ENCODE assay signal across 32 cellular contexts in the genomic region with DNA sequence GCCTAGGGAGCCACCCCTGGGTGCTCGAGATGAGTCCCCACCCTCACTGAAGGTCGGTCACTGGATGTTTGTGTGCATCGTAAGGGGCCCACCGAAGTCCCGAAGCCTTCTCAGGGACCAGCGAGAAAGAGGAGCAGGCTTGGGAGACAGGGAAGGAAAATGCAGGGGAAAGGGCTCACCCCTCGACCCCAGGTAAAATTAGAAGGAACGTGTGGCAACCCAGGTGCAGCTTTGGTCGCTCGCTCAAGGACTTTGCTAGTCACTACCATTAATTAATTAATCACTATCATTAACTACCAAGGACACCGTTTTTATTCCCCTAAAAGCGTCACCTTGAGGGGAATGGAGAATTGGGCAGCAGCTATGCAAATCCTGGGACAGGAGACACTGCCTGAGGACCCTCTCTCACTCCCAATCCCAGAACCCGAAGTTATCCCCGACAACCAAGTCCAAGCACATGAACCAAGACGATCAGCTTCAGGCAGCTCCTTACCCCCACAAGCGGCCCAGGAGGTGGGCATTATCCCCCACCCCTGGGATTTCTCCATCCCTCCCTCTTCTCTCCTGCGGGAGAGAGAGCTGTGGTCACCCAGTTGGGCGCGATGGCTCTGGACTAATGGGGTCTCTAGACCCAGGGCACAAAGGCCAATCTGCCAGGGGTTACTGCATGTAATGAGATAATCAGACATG. TPM values are rescaled to one million over a fixed set of nuclear protein-coding genes. Genes with fewer than 3 reads are reported as not detected.
DNase-seq lines count a peak whose midpoint lies in the region; ATAC-seq, FAIRE-seq and TF ChIP-seq lines count a peak whose summit lies in the region.
"Had no signal": no experiment of that assay in that cellular context is flagged by ENCODE, and none has a peak within 500 bp of the region (broad histone marks: within the 10 kb centered on the region; RNA-seq: fewer than 3 reads in every experiment).

No MANE protein-coding gene starts in this region.

- CTCF ChIA-PET in HepG2 (lab: Yijun Ruan, JAX; ENCODE audit: low intra/inter-chr PET ratio, low total read pairs) (no interaction called here), H1 (lab: Charles Lee; ENCODE audit: partially characterized antibody) (interaction anchor here (0.9 to 2.8 kb wide), 5 partner anchors 11 to 66 kb away, joined by 3 to 14 read pairs (median 5); no protein-coding TSS in a partner anchor)
- CTCF ChIA-PET in activated CD8-positive, alpha-beta memory T cell treated with anti-CD3 and anti-CD28 coated beads, Interleukin-2, amount 10 ng/mL, durations not matched to agents 7 days and 5 days (lab: Charles Lee), result no interaction called here

- no peak overlapping the region for H2BK15ac ChIP-seq in H1 (ENCODE audit: low read length)

- H3K27me3 ChIP-seq in HepG2 (ENCODE audit: control insufficient read depth in 1 of 2, insufficient read depth in 2 of 2, low read length in 2 of 2) (peaks cover 6 to 91% of the 10 kb centered on the region in 2 experiments), right lobe of liver (peaks cover 50 to 85% of the 10 kb centered on the region in 2 donors), H1 (replicated peaks in 1 of 4; ENCODE audit: control insufficient read depth in 3 of 4, extremely low read depth in 1 of 4, insufficient read depth in 3 of 4, low read length in 3 of 4) (peaks cover 97 to 100% (median 100%) of the 10 kb centered on the region in 4 experiments), neural cell (ENCODE audit: insufficient read depth, low read depth, low read length) (peaks cover 99% of the 10 kb centered on the region)

- no peaks in the 10 kb centered on the region for H3K9me2 ChIP-seq in neural cell (ENCODE audit: insufficient read depth, low read length)

- no peaks in the 10 kb centered on the region for H3K36me3 ChIP-seq in HepG2 (replicated peaks in 1 of 2; ENCODE audit: control insufficient read depth in 1 of 2, insufficient read depth in 2 of 2, low read length in 2 of 2)
- no peaks in the 10 kb centered on the region for H3K36me3 ChIP-seq in right lobe of liver
- peaks cover 0 to 9% (median 0%) of the 10 kb centered on the region in 4 experiments; a peak in 1 of 8 replicates for H3K36me3 ChIP-seq in H1 (ENCODE audit: control insufficient read depth in 2 of 4, insufficient read depth in 4 of 4, low read length in 3 of 4)
- H3K36me3 ChIP-seq in neural cell (ENCODE audit: insufficient read depth, low read length), result no peaks in the 10 kb centered on the region
- H3K36me3 ChIP-seq: esophagus muscularis mucosa, heart right ventricle, lower lobe of right lung had no signal

- POLR2A ChIA-PET in HepG2 (lab: Yijun Ruan, JAX) (no interaction called here), H1 (lab: Charles Lee; ENCODE audit: partially characterized antibody) (interaction anchor here (1.3 to 1.8 kb wide), 3 partner anchors 13 to 16 kb away, joined by 3 to 6 read pairs (median 5); no protein-coding TSS in a partner anchor)

- ATAC-seq in HepG2, result no peak
- no peak for ATAC-seq in right lobe of liver
- ATAC-seq in activated CD8-positive, alpha-beta memory T cell treated with anti-CD3 and anti-CD28 coated beads, Interleukin-2, amount 10 ng/mL, durations not matched to agents 7 days and 5 days, result no peak
- ATAC-seq: A549; activated naive CD8-positive, alpha-beta T cell treated with anti-CD3 and anti-CD28 coated beads, Interleukin-2, amount 50 U/mL, for 24 hours; activated T-cell treated with anti-CD3 and anti-CD28 coated beads, Interleukin-2, amount 50 U/mL, for 72 hours; heart right ventricle; lower lobe of right lung; naive thymus-derived CD8-positive, alpha-beta T cell had no signal

- H3K4me2 ChIP-seq in HepG2 (ENCODE audit: low read depth, low read length) (no peak overlapping the region), H1 (ENCODE audit: insufficient read depth in 1 of 2, low read depth in 2 of 2, low read length in 2 of 2) (peak overlapping the region; percentile 42 to 58; a peak in 2 of 4 replicates), neural cell (ENCODE audit: low read length) (no peak overlapping the region)
- H3K4me2 ChIP-seq: A549, PC-9 had no signal

- H2AFZ ChIP-seq in HepG2 (ENCODE audit: low read length), result no peak overlapping the region
- H2AFZ ChIP-seq in H1 (ENCODE audit: low read length), result no peak overlapping the region
- no peak overlapping the region for H2AFZ ChIP-seq in neural cell (ENCODE audit: low read depth, low read length)
- H2AFZ ChIP-seq: PC-9 had no signal

- TF ChIP-seq EP300 in HepG2 (IDR thresholded peaks at IDR 0.05; ENCODE audit: low read depth in 2 of 2, low read length in 2 of 2) (no peak), HepG2 (CRISPR knock-in tag; IDR thresholded peaks at IDR 0.05; ENCODE audit: borderline replicate concordance) (no peak), H1 (IDR thresholded peaks at IDR 0.05; ENCODE audit: borderline replicate concordance in 1 of 2, low read depth in 2 of 2, low read length in 2 of 2) (no peak), neural cell (conservative IDR thresholded peaks at IDR 0.05; ENCODE audit: poor library complexity, severe bottlenecking) (no peak)

- no peak overlapping the region for H2BK120ac ChIP-seq in H1 (replicated peaks; ENCODE audit: low read depth, low read length)

- H4K91ac ChIP-seq in H1 (replicated peaks; ENCODE audit: insufficient read length, low read length), result peak overlapping the region; percentile 32

- H3K27ac Mint-ChIP-seq in activated CD8-positive, alpha-beta memory T cell treated with anti-CD3 and anti-CD28 coated beads, Interleukin-2, amount 10 ng/mL, durations not matched to agents 7 days and 5 days, result no peak overlapping the region
- H3K27ac Mint-ChIP-seq: activated B cell treated with CpG ODN at 0.5 μM for 24 hours; CD4-positive, alpha-beta T cell had no signal

- TF ChIP-seq RAD21 in HepG2 (CRISPR knock-in tag; IDR thresholded peaks at IDR 0.05) (no peak), H1 (IDR thresholded peaks at IDR 0.05 in 1 of 2, conservative IDR thresholded peaks at IDR 0.05 in 1 of 2; ENCODE audit: low read depth in 2 of 2, low read length in 2 of 2) (no peak), neural cell (conservative IDR thresholded peaks at IDR 0.05) (no peak)

- H3K27ac ChIP-seq in HepG2 (ENCODE audit: extremely low read length, insufficient read depth, low read length), result no peak overlapping the region
- no peak overlapping the region for H3K27ac ChIP-seq in right lobe of liver
- no peak overlapping the region for H3K27ac ChIP-seq in H1 (ENCODE audit: low read depth, low read length)
- no peak overlapping the region for H3K27ac ChIP-seq in neural cell (ENCODE audit: low read length)
- H3K27ac ChIP-seq: A549, coronary artery, esophagus muscularis mucosa, heart right ventricle, lower lobe of right lung, PC-9 had no signal

- no peak overlapping the region; the same call in 1 of the 2 replicates for H3K18ac ChIP-seq in H1 (ENCODE audit: extremely low read depth, low read length)

- H3K4me3 Mint-ChIP-seq in activated CD8-positive, alpha-beta memory T cell treated with anti-CD3 and anti-CD28 coated beads, Interleukin-2, amount 10 ng/mL, durations not matched to agents 7 days and 5 days, result no peak overlapping the region
- H3K4me3 Mint-ChIP-seq: activated B cell treated with CpG ODN at 0.5 μM for 24 hours; CD4-positive, alpha-beta T cell had no signal

- H3K9ac ChIP-seq in HepG2 (ENCODE audit: insufficient read depth, low read depth, low read length) (no peak overlapping the region), H1 (replicated peaks in 1 of 4; ENCODE audit: extremely low read depth in 1 of 4, low read depth in 3 of 4, low read length in 3 of 4) (no peak overlapping the region), neural cell (ENCODE audit: low read length) (no peak overlapping the region)

- peak overlapping the region; percentile 60; the same call in 1 of the 2 replicates for H2BK12ac ChIP-seq in H1 (ENCODE audit: low read depth, low read length)

- H3K4me3 ChIP-seq in HepG2 (replicated peaks in 1 of 3; ENCODE audit: insufficient read depth in 1 of 3, low read depth in 2 of 3, low read length in 3 of 3) (no peak overlapping the region), right lobe of liver (no peak overlapping the region), H1 (ENCODE audit: extremely low read depth in 1 of 4, insufficient read depth in 2 of 4, low read depth in 3 of 4, low read length in 4 of 4) (peak overlapping the region in 1 of 4 experiments; percentile 54; a peak in 1 of 8 replicates), neural cell (ENCODE audit: low read length) (no peak overlapping the region)
- H3K4me3 ChIP-seq: A549, coronary artery, esophagus muscularis mucosa, heart right ventricle, lower lobe of right lung, PC-9 had no signal

- H4K8ac ChIP-seq in H1 (ENCODE audit: extremely low read depth, insufficient read depth, low read length), result no peak overlapping the region

- no peaks in the 10 kb centered on the region for H3K79me1 ChIP-seq in H1 (ENCODE audit: low read depth, low read length)

- H3K23ac ChIP-seq in H1 (ENCODE audit: insufficient read length), result no peak overlapping the region

- no peak overlapping the region for H4K5ac ChIP-seq in H1 (ENCODE audit: insufficient read length, low read depth, low read length)

- H3F3A ChIP-seq in neural cell (ENCODE audit: insufficient read depth, low read length, poor library complexity, severe bottlenecking), result no peaks in the 10 kb centered on the region

- no peaks in the 10 kb centered on the region for H3K9me3 Mint-ChIP-seq in activated CD8-positive, alpha-beta memory T cell treated with anti-CD3 and anti-CD28 coated beads, Interleukin-2, amount 10 ng/mL, durations not matched to agents 7 days and 5 days (ENCODE audit: low read depth)
- H3K9me3 Mint-ChIP-seq: activated B cell treated with CpG ODN at 0.5 μM for 24 hours; activated naive CD8-positive, alpha-beta T cell treated with anti-CD3 and anti-CD28 coated beads, Interleukin-2, amount 50 U/mL, for 24 hours; activated T-cell treated with anti-CD3 and anti-CD28 coated beads, Interleukin-2, amount 50 U/mL, for 72 hours; CD4-positive, alpha-beta T cell had no signal

- no peak overlapping the region for H3K14ac ChIP-seq in H1 (ENCODE audit: insufficient read length)

- H3K9me3 ChIP-seq in HepG2 (ENCODE audit: low read length) (no peaks in the 10 kb centered on the region), right lobe of liver (no peaks in the 10 kb centered on the region), H1 (ENCODE audit: insufficient read depth in 2 of 2, low read depth in 1 of 2, low read length in 1 of 2) (no peaks in the 10 kb centered on the region), neural cell (ENCODE audit: low read length) (no peaks in the 10 kb centered on the region)
- H3K9me3 ChIP-seq: A549, esophagus muscularis mucosa, heart right ventricle, lower lobe of right lung had no signal

- H4K20me1 ChIP-seq in HepG2 (ENCODE audit: insufficient read depth, low read length) (0 out of 2 replicates have a peak, but pooled peaks cover 2% of the 10 kb centered on the region), H1 (replicated peaks in 1 of 2; ENCODE audit: control insufficient read depth in 1 of 2, insufficient read depth in 2 of 2, low read length in 2 of 2) (peaks cover 21 to 28% of the 10 kb centered on the region in 2 experiments), neural cell (ENCODE audit: insufficient read depth) (no peaks in the 10 kb centered on the region)

- H2BK20ac ChIP-seq in H1 (ENCODE audit: low read length), result no peak overlapping the region

- peaks cover 7% of the 10 kb centered on the region; the same call in 1 of the 2 replicates for H3K23me2 ChIP-seq in H1 (ENCODE audit: low read depth, low read length)

- intact Hi-C loops in HepG2 (cut with micrococcal nuclease; ENCODE audit: unreplicated experiment), result no loop called here
- intact Hi-C loops in right lobe of liver (cut with DNase I), result no loop called here

- no peak for TF ChIP-seq CTCF in HepG2 (CRISPR knock-in tag; IDR thresholded peaks at IDR 0.05)
- TF ChIP-seq CTCF in right lobe of liver (IDR thresholded peaks at IDR 0.05), result no peak
- no peak for TF ChIP-seq CTCF in H1 (IDR thresholded peaks at IDR 0.05; ENCODE audit: control extremely low read depth in 1 of 3, insufficient read depth in 1 of 3, low read depth in 1 of 3, low read length in 3 of 3)
- TF ChIP-seq CTCF in neural cell (IDR thresholded peaks at IDR 0.05; ENCODE audit: poor library complexity, severe bottlenecking), result no peak

- no peak overlapping the region for H2BK5ac ChIP-seq in H1 (ENCODE audit: low read depth, low read length)

- no peak overlapping the region for H2AK5ac ChIP-seq in H1 (ENCODE audit: low read depth, low read length)

- H3K79me2 ChIP-seq in HepG2 (ENCODE audit: insufficient read depth, low read length) (no peaks in the 10 kb centered on the region), H1 (ENCODE audit: control insufficient read depth in 1 of 2, insufficient read depth in 2 of 2, low read length in 2 of 2) (no peaks in the 10 kb centered on the region), neural cell (replicated peaks; ENCODE audit: insufficient read depth, low read length) (no peaks in the 10 kb centered on the region)

- H3K36me3 Mint-ChIP-seq in activated CD8-positive, alpha-beta memory T cell treated with anti-CD3 and anti-CD28 coated beads, Interleukin-2, amount 10 ng/mL, durations not matched to agents 7 days and 5 days, result peaks cover 2% of the 10 kb centered on the region

- no TSS peak for BruUV-seq in HepG2 (replicated peaks; lab: Mats Ljungman, UMichigan)

- H3K56ac ChIP-seq in H1 (replicated peaks; ENCODE audit: insufficient read length, low read depth, low read length), result no peak overlapping the region

- in situ Hi-C loops in HepG2 (cut with HindIII; ENCODE audit: extremely low pct_ligation_motif_present, low pct_unique_long_range_greater_than_20kb), result no loop called here

- FAIRE-seq in HepG2 (lab: Jason Lieb, UNC) (no peak), H1 (lab: Jason Lieb, UNC) (no peak)
- FAIRE-seq: A549, D721Med, small intestine had no signal

- no peak overlapping the region for H3K4ac ChIP-seq in H1 (replicated peaks; ENCODE audit: insufficient read length, low read depth, low read length)

- DNase-seq in HepG2 (ENCODE audit: low spot score) (no peak), right lobe of liver (no peak), H1 (ENCODE audit: low read depth in 1 of 2, low spot score in 2 of 2) (peak in 1 of 2 experiments; percentile 51), HCEC 1CT (no peak), SIG-M5 (lab: John Stamatoyannopoulos, UW) (no peak)
- no peak for DNase-seq in activated naive CD4-positive, alpha-beta T cell (lab: John Stamatoyannopoulos, UW)
- no peak for DNase-seq in activated CD8-positive, alpha-beta memory T cell treated with anti-CD3 and anti-CD28 coated beads, Interleukin-2, amount 10 ng/mL, durations not matched to agents 7 days and 5 days
- DNase-seq: activated B cell treated with CpG ODN at 0.5 μM for 24 hours; activated naive CD8-positive, alpha-beta T cell treated with anti-CD3 and anti-CD28 coated beads, Interleukin-2, amount 50 U/mL, for 24 hours; activated T-cell treated with anti-CD3 and anti-CD28 coated beads, Interleukin-2, amount 50 U/mL, for 72 hours; CD4-positive, alpha-beta T cell; DND-41; effector memory CD4-positive, alpha-beta T cell; foreskin melanocyte; heart right ventricle; Kasumi-1; kidney glomerular epithelial cell; lower lobe of right lung; naive thymus-derived CD8-positive, alpha-beta T cell; NCI-H1417; NCI-H2081 treated with DMSO at 0.1 percent for 48 hours; NCI-H2227 treated with DMSO at 0.1 percent for 48 hours; NCI-H526; PC-9; Right ventricle myocardium superior; small intestine had no signal

- H3K4me1 Mint-ChIP-seq in activated CD8-positive, alpha-beta memory T cell treated with anti-CD3 and anti-CD28 coated beads, Interleukin-2, amount 10 ng/mL, durations not matched to agents 7 days and 5 days, result peaks cover 4% of the 10 kb centered on the region

- no peak for TF ChIP-seq POLR2A in HepG2 (IDR thresholded peaks at IDR 0.05; ENCODE audit: insufficient read depth in 1 of 2, low read depth in 2 of 2, low read length in 2 of 2)
- no peak for TF ChIP-seq POLR2A in right lobe of liver (IDR thresholded peaks at IDR 0.05)
- no peak for TF ChIP-seq POLR2A in H1 (IDR thresholded peaks at IDR 0.05; ENCODE audit: control extremely low read depth in 1 of 2, low read depth in 2 of 2, low read length in 2 of 2)

- H3K4me1 ChIP-seq in HepG2 (ENCODE audit: insufficient read depth, low read length), result peaks cover 2% of the 10 kb centered on the region
- peaks cover 0 to 28% (median 4%) of the 10 kb centered on the region in 4 donors for H3K4me1 ChIP-seq in right lobe of liver
- peaks cover 5 to 44% (median 27%) of the 10 kb centered on the region in 4 experiments for H3K4me1 ChIP-seq in H1 (replicated peaks in 1 of 4; ENCODE audit: control insufficient read depth in 3 of 4, insufficient read depth in 4 of 4, low read length in 3 of 4)

- peaks cover 85% of the 10 kb centered on the region for H3K27me3 Mint-ChIP-seq in activated CD8-positive, alpha-beta memory T cell treated with anti-CD3 and anti-CD28 coated beads, Interleukin-2, amount 10 ng/mL, durations not matched to agents 7 days and 5 days

- 25% methylated on average over 19 of the region's 19 CpGs for WGBS in HepG2 (ENCODE audit: low lambda C conversion rate)
- 4% methylated on average over 16 of the region's 19 CpGs for WGBS in right lobe of liver (ENCODE audit: insufficient coverage, low coverage, low lambda C conversion rate, missing lambda C conversion rate)
- WGBS in H1 (ENCODE audit: extremely low coverage in 1 of 2, insufficient coverage in 1 of 2, insufficient read length in 1 of 2, insufficient replicate concordance in 2 of 2, low coverage in 1 of 2, low lambda C conversion rate in 2 of 2, missing lambda C conversion rate in 1 of 2), 2 experiments, result 7% methylated on average over 19 of the region's 19 CpGs; no CpG with 5 or more reads in 1 of the 2 experiments

RNA-seq across cellular contexts. Expression of a gene that starts 4.2 kb away (rescaled TPM):
- total RNA-seq in HepG2 (2016; rRNA removed; fragmentation: Illumina TruSeq; extraction: Trizol) (0.53 TPM in 2 replicates), right lobe of liver (not detected)
- 0.20 and 0.35 TPM in 2 replicates for total RNA-seq in HepG2 (2016; cell fraction: cytosol; rRNA removed; fragmentation: Illumina TruSeq; extraction: Trizol; ENCODE audit: low read depth)
- 0.22 and 0.50 TPM in 2 replicates for total RNA-seq in HepG2 (2016; cell fraction: insoluble cytoplasmic fraction; rRNA removed; fragmentation: Illumina TruSeq; extraction: Trizol)
- 0.38 and 0.49 TPM in 2 replicates for total RNA-seq in HepG2 (2016; cell fraction: membrane; rRNA removed; fragmentation: Illumina TruSeq; extraction: Trizol)
- 0.50 and 0.97 TPM in 2 replicates for total RNA-seq in HepG2 (2016; cell fraction: nucleus; rRNA removed; fragmentation: Illumina TruSeq; extraction: Trizol)
- polyA plus RNA-seq in HepG2 (2011; rRNA removed) (0.12 and 0.36 TPM in 2 replicates), H1 (2011; rRNA removed) (0.05 and 0.16 TPM in 2 replicates), neural cell (0.08 TPM in 1 of 2 replicates, not detected in the other)
- 0.13 and 0.15 TPM in 2 replicates for polyA plus RNA-seq in HepG2 (2011; cell fraction: cytosol; rRNA removed)
- polyA plus RNA-seq in HepG2 (2011; cell fraction: nucleus; rRNA removed), result 0.61 and 0.66 TPM in 2 replicates
- 0.36 and 0.76 TPM in 2 replicates for polyA plus RNA-seq in HepG2 (2012)
- polyA plus RNA-seq in HepG2 (2016; cell fraction: cytosol; fragmentation: Illumina TruSeq; extraction: Trizol; ENCODE audit: low read depth), result 0.29 TPM in 2 replicates
- 0.62 and 0.96 TPM in 2 replicates for polyA plus RNA-seq in HepG2 (2016; cell fraction: insoluble cytoplasmic fraction; fragmentation: Illumina TruSeq; extraction: Trizol; ENCODE audit: low read depth)
- 0.65 and 0.81 TPM in 2 replicates for polyA plus RNA-seq in HepG2 (2016; cell fraction: membrane; fragmentation: Illumina TruSeq; extraction: Trizol; ENCODE audit: low read depth)
- 1.5 and 2.1 TPM in 2 replicates for polyA plus RNA-seq in HepG2 (2016; cell fraction: nucleus; fragmentation: Illumina TruSeq; extraction: Trizol; ENCODE audit: insufficient read depth, low read depth)
- 0.80 and 17.2 TPM in 2 replicates for polyA minus RNA-seq in HepG2 (2011; rRNA and poly(A)+ RNA removed; ENCODE audit: low replicate concordance)
- polyA minus RNA-seq in HepG2 (2011; cell fraction: cytosol; rRNA and poly(A)+ RNA removed), result 0.26 TPM in 1 of 2 replicates, not detected in the other
- 0.77 and 1.1 TPM in 2 replicates for polyA minus RNA-seq in HepG2 (2011; cell fraction: nucleus; rRNA and poly(A)+ RNA removed)
- 0.26 and 0.34 TPM in 2 replicates for total RNA-seq in H1 (2021; fragmentation: NEBNext Ultra II Directional; extraction: Animal tissue kit (Norgen Biotek cat#: 25700))
- polyA plus RNA-seq in H1 (2011; cell fraction: cytosol; rRNA removed), result 0.08 TPM
- 0.24 TPM for polyA plus RNA-seq in H1 (2011; cell fraction: nucleus; rRNA removed)
- 0.08 to 0.37 TPM (median 0.19 TPM) in 4 replicates for polyA plus RNA-seq in H1 (2012, experiment 1 of 2)
- polyA plus RNA-seq in H1 (2012, experiment 2 of 2), result 0.05 TPM
- polyA plus RNA-seq in H1 (2013, experiment 1 of 2), result 0.14 TPM
- polyA plus RNA-seq in H1 (2013, experiment 2 of 2), result 0.11 TPM
- 0.05 and 0.13 TPM in 2 replicates for polyA minus RNA-seq in H1 (2011; rRNA and poly(A)+ RNA removed)
- not detected for polyA minus RNA-seq in H1 (2011; cell fraction: cytosol; rRNA and poly(A)+ RNA removed)
- 0.70 TPM for polyA minus RNA-seq in H1 (2011; cell fraction: nucleus; rRNA and poly(A)+ RNA removed)
- not detected in 2 replicates for polyA minus RNA-seq in neural cell
- under 1 TPM in 1 of 2 experiments, not detected in 1; 0.09 TPM for total RNA-seq in activated CD8-positive, alpha-beta memory T cell treated with anti-CD3 and anti-CD28 coated beads, Interleukin-2, amount 10 ng/mL, durations not matched to agents 7 days and 5 days
- total RNA-seq: activated B cell treated with CpG ODN at 0.5 μM for 24 hours; CD4-positive, alpha-beta T cell; lower lobe of right lung; naive thymus-derived CD8-positive, alpha-beta T cell; Right ventricle myocardium superior; temporal lobe had no signal

Comparison
In these comparisons a context has a peak if more than half of its experiments do, and no peak if none do; other contexts are left out.
1. H3K4me2 ChIP-seq: peak in H1 (2 of 2); none in HepG2 (single experiment) and neural cell (single experiment).